ENCODE assay signal across 8 cellular contexts in genomic region chr1:155860939-155861496, GRCh38. TPM values are rescaled to one million over a fixed set of nuclear protein-coding genes. Genes with fewer than 3 reads are reported as not detected.
A peak's percentile ranks its signal among the peaks of the same experiment; 100 is the strongest.
DNase-seq lines count a peak whose midpoint lies in the region; ATAC-seq, FAIRE-seq and TF ChIP-seq lines count a peak whose summit lies in the region.

No MANE protein-coding gene starts in this region.

- CTCF ChIA-PET in endothelial cell of umbilical vein (lab: Charles Lee), result interaction anchor here (1.4 to 3.5 kb wide), 3 partner anchors 10 to 32 kb away, joined by 3 to 11 read pairs (median 6); no protein-coding TSS in a partner anchor

- H2AFZ ChIP-seq in endothelial cell of umbilical vein (ENCODE audit: low read depth, low read length), result peak overlapping the region; percentile 35

- peaks cover 43% of the 10 kb centered on the region for H3K4me1 ChIP-seq in DOHH2 (ENCODE audit: control insufficient read depth, low read length)
- H3K4me1 ChIP-seq in endothelial cell of umbilical vein (ENCODE audit: control insufficient read depth, extremely low read depth, insufficient read depth, low read length), result peaks cover 20% of the 10 kb centered on the region
- H3K4me1 ChIP-seq in psoas muscle, result peaks cover 16% of the 10 kb centered on the region

- H3K9ac ChIP-seq in endothelial cell of umbilical vein (replicated peaks; ENCODE audit: extremely low read depth, insufficient read depth, low read length), result peak overlapping the region; percentile 98

- no peak for TF ChIP-seq POLR2A in endothelial cell of umbilical vein (IDR thresholded peaks at IDR 0.05; ENCODE audit: low read depth, low read length)

- no peak for ATAC-seq in psoas muscle
- no peak for ATAC-seq in HG03342 (IDR thresholded peaks at IDR 0.05; ENCODE audit: unreplicated experiment)

- no peaks in the 10 kb centered on the region for H3K9me2 ChIP-seq in DOHH2 (replicated peaks; ENCODE audit: control insufficient read depth, low read length)

- H3K9me3 ChIP-seq in DOHH2 (ENCODE audit: control insufficient read depth, insufficient read depth, low read length) (no peaks in the 10 kb centered on the region), endothelial cell of umbilical vein (replicated peaks; ENCODE audit: control insufficient read depth, insufficient read depth, low read length) (no peaks in the 10 kb centered on the region), psoas muscle (no peaks in the 10 kb centered on the region)

- H3K27ac ChIP-seq in DOHH2 (ENCODE audit: low read depth, low read length) (peak overlapping the region; percentile 78), endothelial cell of umbilical vein (ENCODE audit: insufficient read depth, low read depth, low read length) (peak overlapping the region; percentile 95), psoas muscle (peak overlapping the region; percentile 81)

- no peak for FAIRE-seq in endothelial cell of umbilical vein (lab: Jason Lieb, UNC)

- TSS peak; percentile 81 for BruUV-seq in endothelial cell of umbilical vein (replicated peaks; lab: Mats Ljungman, UMichigan)

- WGBS in psoas muscle, 3 donors, result 53 to 62% (median 60%) methylated on average over 2 of the region's 2 CpGs

- peaks cover 4% of the 10 kb centered on the region; the same call in 1 of the 2 replicates for H3K36me3 ChIP-seq in DOHH2 (ENCODE audit: control insufficient read depth, low read length)
- H3K36me3 ChIP-seq in endothelial cell of umbilical vein (ENCODE audit: control insufficient read depth in 2 of 2, extremely low read depth in 1 of 2, insufficient read depth in 2 of 2, low read length in 2 of 2), result no peaks in the 10 kb centered on the region
- H3K36me3 ChIP-seq in psoas muscle (ENCODE audit: insufficient read depth in 1 of 2, low read depth in 1 of 2), result no peaks in the 10 kb centered on the region

- no peaks in the 10 kb centered on the region for H3K9me1 ChIP-seq in endothelial cell of umbilical vein (replicated peaks; ENCODE audit: control insufficient read depth, extremely low read depth, insufficient read depth, low read length)

- H3K79me2 ChIP-seq in DOHH2 (ENCODE audit: control insufficient read depth, low read length), result peaks cover 56% of the 10 kb centered on the region
- peaks cover 12% of the 10 kb centered on the region for H3K79me2 ChIP-seq in endothelial cell of umbilical vein (ENCODE audit: control insufficient read depth, insufficient read depth, low read length)

- intact Hi-C loops in endothelial cell of umbilical vein (cut with micrococcal nuclease), result loop anchor here (1.0 kb wide), 1 partner anchor 32 kb away; no protein-coding TSS in a partner anchor
- intact Hi-C loops in psoas muscle (cut with DNase I), result no loop called here

- H3K27me3 ChIP-seq in DOHH2 (ENCODE audit: control insufficient read depth, low read length) (no peaks in the 10 kb centered on the region), endothelial cell of umbilical vein (ENCODE audit: control insufficient read depth in 2 of 2, insufficient read depth in 2 of 2, low read length in 2 of 2) (no peaks in the 10 kb centered on the region), psoas muscle (ENCODE audit: insufficient read depth in 3 of 3, low read length in 2 of 3) (no peaks in the 10 kb centered on the region)

- peak overlapping the region; percentile 98 for H3K4me2 ChIP-seq in DOHH2 (ENCODE audit: low read length)
- peak overlapping the region; percentile 92 for H3K4me2 ChIP-seq in endothelial cell of umbilical vein (ENCODE audit: insufficient read depth, low read length)

- H4K20me1 ChIP-seq in DOHH2 (ENCODE audit: control insufficient read depth, insufficient read depth, low read depth, low read length), result no peaks in the 10 kb centered on the region
- no peaks in the 10 kb centered on the region for H4K20me1 ChIP-seq in endothelial cell of umbilical vein (replicated peaks; ENCODE audit: control insufficient read depth, extremely low read depth, insufficient read depth, low read length)

- peaks cover 19% of the 10 kb centered on the region for H3F3A ChIP-seq in DOHH2 (ENCODE audit: control insufficient read depth, insufficient read depth)

- POLR2A ChIA-PET in endothelial cell of umbilical vein (lab: Charles Lee), result interaction anchor here (2.9 kb wide), 1 partner anchor 32 kb away, joined by 14 read pairs; no protein-coding TSS in a partner anchor

- H3K4me3 ChIP-seq in DOHH2 (ENCODE audit: low read length) (peak overlapping the region; percentile 91), endothelial cell of umbilical vein (replicated peaks in 1 of 3; ENCODE audit: insufficient read depth in 1 of 3, low read depth in 1 of 3, low read length in 3 of 3) (peak overlapping the region in 2 of 3 experiments; percentile 52 to 79), psoas muscle (peak overlapping the region; percentile 77)

- dilution Hi-C loops in endothelial cell of umbilical vein (cut with MboI; ENCODE audit: extremely low pct_ligation_motif_present, low sequenced_read_pairs), result no loop called here

- no peak for TF ChIP-seq CTCF in DOHH2 (IDR thresholded peaks at IDR 0.05; ENCODE audit: low read depth, low read length, poor library complexity, severe bottlenecking)
- no peak for TF ChIP-seq CTCF in endothelial cell of umbilical vein (IDR thresholded peaks at IDR 0.05; ENCODE audit: extremely low read depth in 1 of 2, insufficient read depth in 1 of 2, low read depth in 1 of 2, low read length in 2 of 2)
- TF ChIP-seq CTCF in psoas muscle (IDR thresholded peaks at IDR 0.05), result no peak

- peak; percentile 55 for DNase-seq in NCI-H69 (lab: John Stamatoyannopoulos, UW)
- peak; percentile 45 for DNase-seq in endothelial cell of umbilical vein (ENCODE audit: low read depth, low spot score)
- no peak for DNase-seq in psoas muscle
- DNase-seq in middle frontal gyrus (ENCODE audit: extremely low spot score, low spot score), result no peak
- no peak for DNase-seq in NCI-H526 treated with DMSO at 0.1 percent for 48 hours (lab: John Stamatoyannopoulos, UW)
- no peak for DNase-seq in stimulated activated CD4-positive, alpha-beta T cell treated with anti-CD3 and anti-CD28 coated beads, Interleukin-4, amount 100 ng/mL, for 24 hours

TF ChIP-seq in endothelial cell of umbilical vein, 7 proteins besides CTCF, POLR2A, EP300 and RAD21:
- TF ChIP-seq POLR2AphosphoS5 (IDR thresholded peaks at IDR 0.05; ENCODE audit: insufficient read depth, low read depth, low read length), result no peak

RNA-seq across cellular contexts. Expression of gene SYT11, which starts 1.7 kb away (rescaled TPM):
- total RNA-seq in endothelial cell of umbilical vein, result 33.7 and 36.5 TPM in 2 replicates
- 27.6 and 28.2 TPM in 2 replicates for polyA plus RNA-seq in endothelial cell of umbilical vein
- 24.2 and 26.2 TPM in 2 replicates for polyA plus RNA-seq in endothelial cell of umbilical vein (2011; cell fraction: cytosol; rRNA removed)
- 18.3 and 18.5 TPM in 2 replicates for polyA plus RNA-seq in endothelial cell of umbilical vein (2011; cell fraction: nucleus; rRNA removed)
- 28.6 and 33.6 TPM in 2 replicates for polyA plus RNA-seq in endothelial cell of umbilical vein (2012)
- polyA minus RNA-seq in endothelial cell of umbilical vein, result 71.3 and 78.1 TPM in 2 replicates
- 0.20 TPM for polyA minus RNA-seq in endothelial cell of umbilical vein (2011; cell fraction: cytosol; rRNA and poly(A)+ RNA removed)
- 16.8 and 20.6 TPM in 2 replicates for polyA minus RNA-seq in endothelial cell of umbilical vein (2011; cell fraction: nucleus; rRNA and poly(A)+ RNA removed)
- 1 to 10 TPM; 1.5 to 5.0 (median 3.0) TPM for total RNA-seq in psoas muscle
- 1 to 10 TPM; 2.0 to 4.5 (median 2.8) TPM for polyA plus RNA-seq in psoas muscle

RNA-seq across cellular contexts. Expression of gene GON4L, which starts 4.0 kb away (rescaled TPM):
- total RNA-seq in endothelial cell of umbilical vein (58.7 and 60.4 TPM in 2 replicates), psoas muscle (10 to 100 TPM; 21.0 to 29.9 (median 24.1) TPM)
- polyA plus RNA-seq in endothelial cell of umbilical vein (29.5 and 30.5 TPM in 2 replicates), psoas muscle (10 to 100 TPM; 10.6 to 16.6 (median 12.0) TPM)
- 17.6 and 17.9 TPM in 2 replicates for polyA plus RNA-seq in endothelial cell of umbilical vein (2011; cell fraction: cytosol; rRNA removed)
- 97.5 and 98.8 TPM in 2 replicates for polyA plus RNA-seq in endothelial cell of umbilical vein (2011; cell fraction: nucleus; rRNA removed)
- polyA plus RNA-seq in endothelial cell of umbilical vein (2012), result 20.2 and 26.1 TPM in 2 replicates
- polyA minus RNA-seq in endothelial cell of umbilical vein, result 66.2 and 73.9 TPM in 2 replicates
- polyA minus RNA-seq in endothelial cell of umbilical vein (2011; cell fraction: cytosol; rRNA and poly(A)+ RNA removed), result 17.1 TPM
- 52.2 and 83.8 TPM in 2 replicates for polyA minus RNA-seq in endothelial cell of umbilical vein (2011; cell fraction: nucleus; rRNA and poly(A)+ RNA removed)

RNA-seq across cellular contexts. Expression of gene RIT1, which starts 50.1 kb away (rescaled TPM):
- total RNA-seq in endothelial cell of umbilical vein, result 46.4 and 47.8 TPM in 2 replicates
- 52.0 and 65.5 TPM in 2 replicates for polyA plus RNA-seq in endothelial cell of umbilical vein
- 56.2 and 62.6 TPM in 2 replicates for polyA plus RNA-seq in endothelial cell of umbilical vein (2011; cell fraction: cytosol; rRNA removed)
- polyA plus RNA-seq in endothelial cell of umbilical vein (2011; cell fraction: nucleus; rRNA removed), result 41.7 and 45.6 TPM in 2 replicates
- polyA plus RNA-seq in endothelial cell of umbilical vein (2012), result 36.1 and 37.2 TPM in 2 replicates
- polyA minus RNA-seq in endothelial cell of umbilical vein, result 79.4 and 130 TPM in 2 replicates
- polyA minus RNA-seq in endothelial cell of umbilical vein (2011; cell fraction: cytosol; rRNA and poly(A)+ RNA removed), result 15.1 TPM
- 21.7 and 35.0 TPM in 2 replicates for polyA minus RNA-seq in endothelial cell of umbilical vein (2011; cell fraction: nucleus; rRNA and poly(A)+ RNA removed)
- 10 to 100 TPM; 11.1 to 16.9 (median 12.8) TPM for total RNA-seq in psoas muscle
- 10 to 100 TPM in 2 of 3 donors, 1 to 10 TPM in 1; 5.1 to 11.0 (median 10.4) TPM for polyA plus RNA-seq in psoas muscle

Comparison
In these comparisons a context has a peak if more than half of its experiments do, and no peak if none do; other contexts are left out.
1. DNase-seq: peak in NCI-H69 (single experiment) and endothelial cell of umbilical vein (single experiment); none in psoas muscle (0 of 2), middle frontal gyrus (single experiment), NCI-H526 treated with DMSO at 0.1 percent for 48 hours (single experiment) and stimulated activated CD4-positive, alpha-beta T cell treated with anti-CD3 and anti-CD28 coated beads, Interleukin-4, amount 100 ng/mL, for 24 hours (single experiment).
2. Peak in every context shown above with its lines, with median percentiles within 50 percentile points of each other: H3K27ac ChIP-seq and H3K4me3 ChIP-seq.